ENCODE assay signal across 1 cellular context in the genomic region with DNA sequence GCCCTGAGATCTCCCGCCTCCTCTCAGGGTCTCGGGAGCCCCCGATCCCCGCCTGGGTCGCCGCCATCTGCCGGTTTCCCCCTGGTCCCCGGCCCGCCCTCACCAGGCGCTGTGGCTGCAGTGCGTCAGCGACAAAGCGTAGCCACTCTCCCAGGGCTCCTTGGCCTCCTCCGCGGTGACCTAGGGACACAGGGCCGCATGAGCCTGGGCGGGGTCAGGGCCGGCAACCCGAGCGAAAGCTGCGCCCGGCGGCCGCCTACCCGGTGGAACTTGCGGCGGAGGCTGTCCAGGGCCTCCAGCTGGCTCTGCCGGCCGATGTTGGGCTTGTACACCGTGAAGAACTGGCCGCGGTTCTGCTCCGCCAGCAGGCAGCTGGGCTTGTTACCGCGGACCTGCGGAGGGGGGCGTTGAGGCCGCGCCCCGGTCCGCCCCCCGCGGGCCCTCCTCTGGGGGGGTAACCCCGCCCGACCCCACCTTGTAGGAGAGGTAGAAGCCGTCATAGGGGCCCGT.
A peak's percentile ranks its signal among the peaks of the same experiment; 100 is the strongest.
TF ChIP-seq lines count a peak whose summit lies in the region.

No MANE protein-coding gene starts in this region.

TF ChIP-seq in HepG2, 621 proteins besides CTCF, POLR2A, EP300 and RAD21 (continued from another document):
- TF ChIP-seq, protein P1, sequence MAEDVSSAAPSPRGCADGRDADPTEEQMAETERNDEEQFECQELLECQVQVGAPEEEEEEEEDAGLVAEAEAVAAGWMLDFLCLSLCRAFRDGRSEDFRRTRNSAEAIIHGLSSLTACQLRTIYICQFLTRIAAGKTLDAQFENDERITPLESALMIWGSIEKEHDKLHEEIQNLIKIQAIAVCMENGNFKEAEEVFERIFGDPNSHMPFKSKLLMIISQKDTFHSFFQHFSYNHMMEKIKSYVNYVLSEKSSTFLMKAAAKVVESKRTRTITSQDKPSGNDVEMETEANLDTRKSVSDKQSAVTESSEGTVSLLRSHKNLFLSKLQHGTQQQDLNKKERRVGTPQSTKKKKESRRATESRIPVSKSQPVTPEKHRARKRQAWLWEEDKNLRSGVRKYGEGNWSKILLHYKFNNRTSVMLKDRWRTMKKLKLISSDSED (CRISPR knock-in tag; IDR thresholded peaks at IDR 0.05): no peak
- no peak for TF ChIP-seq HMGA1 (CRISPR knock-in tag; conservative IDR thresholded peaks at IDR 0.05)
- no peak for TF ChIP-seq ZFX (CRISPR knock-in tag; IDR thresholded peaks at IDR 0.05; ENCODE audit: low read depth)
- TF ChIP-seq ZNF510 (CRISPR knock-in tag; IDR thresholded peaks at IDR 0.05; ENCODE audit: low read depth): no peak
- no peak for TF ChIP-seq NR2F6 (IDR thresholded peaks at IDR 0.05)
- TF ChIP-seq NR2F6 (CRISPR knock-in tag; IDR thresholded peaks at IDR 0.05): no peak
- no peak for TF ChIP-seq MEIS2 (CRISPR knock-in tag; IDR thresholded peaks at IDR 0.05)
- no peak for TF ChIP-seq SYNCRIP (IDR thresholded peaks at IDR 0.05; ENCODE audit: insufficient read depth, low read depth, low read length)
- TF ChIP-seq DNMT1 (CRISPR knock-in tag; IDR thresholded peaks at IDR 0.05): no peak
- TF ChIP-seq, protein P2, sequence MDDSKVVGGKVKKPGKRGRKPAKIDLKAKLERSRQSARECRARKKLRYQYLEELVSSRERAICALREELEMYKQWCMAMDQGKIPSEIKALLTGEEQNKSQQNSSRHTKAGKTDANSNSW (CRISPR knock-in tag; IDR thresholded peaks at IDR 0.05; ENCODE audit: borderline replicate concordance): no peak
- TF ChIP-seq, protein P3, sequence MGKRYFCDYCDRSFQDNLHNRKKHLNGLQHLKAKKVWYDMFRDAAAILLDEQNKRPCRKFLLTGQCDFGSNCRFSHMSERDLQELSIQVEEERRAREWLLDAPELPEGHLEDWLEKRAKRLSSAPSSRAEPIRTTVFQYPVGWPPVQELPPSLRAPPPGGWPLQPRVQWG (CRISPR knock-in tag; IDR thresholded peaks at IDR 0.05; ENCODE audit: borderline replicate concordance, low read depth): no peak
- no peak for TF ChIP-seq RFX5 (IDR thresholded peaks at IDR 0.05; ENCODE audit: low read depth, low read length)
- peak; percentile 71 for TF ChIP-seq AGO1 (IDR thresholded peaks at IDR 0.05; ENCODE audit: low read depth, low read length, poor library complexity, severe bottlenecking)
- TF ChIP-seq, protein P4, sequence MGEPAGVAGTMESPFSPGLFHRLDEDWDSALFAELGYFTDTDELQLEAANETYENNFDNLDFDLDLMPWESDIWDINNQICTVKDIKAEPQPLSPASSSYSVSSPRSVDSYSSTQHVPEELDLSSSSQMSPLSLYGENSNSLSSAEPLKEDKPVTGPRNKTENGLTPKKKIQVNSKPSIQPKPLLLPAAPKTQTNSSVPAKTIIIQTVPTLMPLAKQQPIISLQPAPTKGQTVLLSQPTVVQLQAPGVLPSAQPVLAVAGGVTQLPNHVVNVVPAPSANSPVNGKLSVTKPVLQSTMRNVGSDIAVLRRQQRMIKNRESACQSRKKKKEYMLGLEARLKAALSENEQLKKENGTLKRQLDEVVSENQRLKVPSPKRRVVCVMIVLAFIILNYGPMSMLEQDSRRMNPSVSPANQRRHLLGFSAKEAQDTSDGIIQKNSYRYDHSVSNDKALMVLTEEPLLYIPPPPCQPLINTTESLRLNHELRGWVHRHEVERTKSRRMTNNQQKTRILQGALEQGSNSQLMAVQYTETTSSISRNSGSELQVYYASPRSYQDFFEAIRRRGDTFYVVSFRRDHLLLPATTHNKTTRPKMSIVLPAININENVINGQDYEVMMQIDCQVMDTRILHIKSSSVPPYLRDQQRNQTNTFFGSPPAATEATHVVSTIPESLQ (CRISPR knock-in tag; conservative IDR thresholded peaks at IDR 0.05): no peak
- TF ChIP-seq MTF1 (CRISPR knock-in tag; IDR thresholded peaks at IDR 0.05): no peak
- 0 out of 2 replicates have a peak, but pooled peaks have one; percentile 39 for TF ChIP-seq HOXA3 (CRISPR knock-in tag; IDR thresholded peaks at IDR 0.05)
- TF ChIP-seq, protein P5, sequence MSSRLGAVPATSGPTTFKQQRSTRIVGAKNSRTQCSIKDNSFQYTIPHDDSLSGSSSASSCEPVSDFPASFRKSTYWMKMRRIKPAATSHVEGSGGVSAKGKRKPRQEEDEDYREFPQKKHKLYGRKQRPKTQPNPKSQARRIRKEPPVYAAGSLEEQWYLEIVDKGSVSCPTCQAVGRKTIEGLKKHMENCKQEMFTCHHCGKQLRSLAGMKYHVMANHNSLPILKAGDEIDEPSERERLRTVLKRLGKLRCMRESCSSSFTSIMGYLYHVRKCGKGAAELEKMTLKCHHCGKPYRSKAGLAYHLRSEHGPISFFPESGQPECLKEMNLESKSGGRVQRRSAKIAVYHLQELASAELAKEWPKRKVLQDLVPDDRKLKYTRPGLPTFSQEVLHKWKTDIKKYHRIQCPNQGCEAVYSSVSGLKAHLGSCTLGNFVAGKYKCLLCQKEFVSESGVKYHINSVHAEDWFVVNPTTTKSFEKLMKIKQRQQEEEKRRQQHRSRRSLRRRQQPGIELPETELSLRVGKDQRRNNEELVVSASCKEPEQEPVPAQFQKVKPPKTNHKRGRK (CRISPR knock-in tag; IDR thresholded peaks at IDR 0.05): no peak
- TF ChIP-seq, protein P6, sequence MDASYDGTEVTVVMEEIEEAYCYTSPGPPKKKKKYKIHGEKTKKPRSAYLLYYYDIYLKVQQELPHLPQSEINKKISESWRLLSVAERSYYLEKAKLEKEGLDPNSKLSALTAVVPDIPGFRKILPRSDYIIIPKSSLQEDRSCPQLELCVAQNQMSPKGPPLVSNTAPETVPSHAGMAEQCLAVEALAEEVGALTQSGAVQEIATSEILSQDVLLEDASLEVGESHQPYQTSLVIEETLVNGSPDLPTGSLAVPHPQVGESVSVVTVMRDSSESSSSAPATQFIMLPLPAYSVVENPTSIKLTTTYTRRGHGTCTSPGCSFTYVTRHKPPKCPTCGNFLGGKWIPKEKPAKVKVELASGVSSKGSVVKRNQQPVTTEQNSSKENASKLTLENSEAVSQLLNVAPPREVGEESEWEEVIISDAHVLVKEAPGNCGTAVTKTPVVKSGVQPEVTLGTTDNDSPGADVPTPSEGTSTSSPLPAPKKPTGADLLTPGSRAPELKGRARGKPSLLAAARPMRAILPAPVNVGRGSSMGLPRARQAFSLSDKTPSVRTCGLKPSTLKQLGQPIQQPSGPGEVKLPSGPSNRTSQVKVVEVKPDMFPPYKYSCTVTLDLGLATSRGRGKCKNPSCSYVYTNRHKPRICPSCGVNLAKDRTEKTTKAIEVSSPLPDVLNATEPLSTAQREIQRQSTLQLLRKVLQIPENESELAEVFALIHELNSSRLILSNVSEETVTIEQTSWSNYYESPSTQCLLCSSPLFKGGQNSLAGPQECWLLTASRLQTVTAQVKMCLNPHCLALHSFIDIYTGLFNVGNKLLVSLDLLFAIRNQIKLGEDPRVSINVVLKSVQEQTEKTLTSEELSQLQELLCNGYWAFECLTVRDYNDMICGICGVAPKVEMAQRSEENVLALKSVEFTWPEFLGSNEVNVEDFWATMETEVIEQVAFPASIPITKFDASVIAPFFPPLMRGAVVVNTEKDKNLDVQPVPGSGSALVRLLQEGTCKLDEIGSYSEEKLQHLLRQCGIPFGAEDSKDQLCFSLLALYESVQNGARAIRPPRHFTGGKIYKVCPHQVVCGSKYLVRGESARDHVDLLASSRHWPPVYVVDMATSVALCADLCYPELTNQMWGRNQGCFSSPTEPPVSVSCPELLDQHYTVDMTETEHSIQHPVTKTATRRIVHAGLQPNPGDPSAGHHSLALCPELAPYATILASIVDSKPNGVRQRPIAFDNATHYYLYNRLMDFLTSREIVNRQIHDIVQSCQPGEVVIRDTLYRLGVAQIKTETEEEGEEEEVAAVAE (CRISPR knock-in tag; IDR thresholded peaks at IDR 0.05; ENCODE audit: borderline replicate concordance): no peak
- TF ChIP-seq EED (CRISPR knock-in tag; IDR thresholded peaks at IDR 0.05): no peak
- no peak for TF ChIP-seq SP140L (CRISPR knock-in tag; IDR thresholded peaks at IDR 0.05; ENCODE audit: borderline replicate concordance)
- TF ChIP-seq, protein P7, sequence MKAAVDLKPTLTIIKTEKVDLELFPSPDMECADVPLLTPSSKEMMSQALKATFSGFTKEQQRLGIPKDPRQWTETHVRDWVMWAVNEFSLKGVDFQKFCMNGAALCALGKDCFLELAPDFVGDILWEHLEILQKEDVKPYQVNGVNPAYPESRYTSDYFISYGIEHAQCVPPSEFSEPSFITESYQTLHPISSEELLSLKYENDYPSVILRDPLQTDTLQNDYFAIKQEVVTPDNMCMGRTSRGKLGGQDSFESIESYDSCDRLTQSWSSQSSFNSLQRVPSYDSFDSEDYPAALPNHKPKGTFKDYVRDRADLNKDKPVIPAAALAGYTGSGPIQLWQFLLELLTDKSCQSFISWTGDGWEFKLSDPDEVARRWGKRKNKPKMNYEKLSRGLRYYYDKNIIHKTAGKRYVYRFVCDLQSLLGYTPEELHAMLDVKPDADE (CRISPR knock-in tag; IDR thresholded peaks at IDR 0.05): no peak
- TF ChIP-seq, protein P8, sequence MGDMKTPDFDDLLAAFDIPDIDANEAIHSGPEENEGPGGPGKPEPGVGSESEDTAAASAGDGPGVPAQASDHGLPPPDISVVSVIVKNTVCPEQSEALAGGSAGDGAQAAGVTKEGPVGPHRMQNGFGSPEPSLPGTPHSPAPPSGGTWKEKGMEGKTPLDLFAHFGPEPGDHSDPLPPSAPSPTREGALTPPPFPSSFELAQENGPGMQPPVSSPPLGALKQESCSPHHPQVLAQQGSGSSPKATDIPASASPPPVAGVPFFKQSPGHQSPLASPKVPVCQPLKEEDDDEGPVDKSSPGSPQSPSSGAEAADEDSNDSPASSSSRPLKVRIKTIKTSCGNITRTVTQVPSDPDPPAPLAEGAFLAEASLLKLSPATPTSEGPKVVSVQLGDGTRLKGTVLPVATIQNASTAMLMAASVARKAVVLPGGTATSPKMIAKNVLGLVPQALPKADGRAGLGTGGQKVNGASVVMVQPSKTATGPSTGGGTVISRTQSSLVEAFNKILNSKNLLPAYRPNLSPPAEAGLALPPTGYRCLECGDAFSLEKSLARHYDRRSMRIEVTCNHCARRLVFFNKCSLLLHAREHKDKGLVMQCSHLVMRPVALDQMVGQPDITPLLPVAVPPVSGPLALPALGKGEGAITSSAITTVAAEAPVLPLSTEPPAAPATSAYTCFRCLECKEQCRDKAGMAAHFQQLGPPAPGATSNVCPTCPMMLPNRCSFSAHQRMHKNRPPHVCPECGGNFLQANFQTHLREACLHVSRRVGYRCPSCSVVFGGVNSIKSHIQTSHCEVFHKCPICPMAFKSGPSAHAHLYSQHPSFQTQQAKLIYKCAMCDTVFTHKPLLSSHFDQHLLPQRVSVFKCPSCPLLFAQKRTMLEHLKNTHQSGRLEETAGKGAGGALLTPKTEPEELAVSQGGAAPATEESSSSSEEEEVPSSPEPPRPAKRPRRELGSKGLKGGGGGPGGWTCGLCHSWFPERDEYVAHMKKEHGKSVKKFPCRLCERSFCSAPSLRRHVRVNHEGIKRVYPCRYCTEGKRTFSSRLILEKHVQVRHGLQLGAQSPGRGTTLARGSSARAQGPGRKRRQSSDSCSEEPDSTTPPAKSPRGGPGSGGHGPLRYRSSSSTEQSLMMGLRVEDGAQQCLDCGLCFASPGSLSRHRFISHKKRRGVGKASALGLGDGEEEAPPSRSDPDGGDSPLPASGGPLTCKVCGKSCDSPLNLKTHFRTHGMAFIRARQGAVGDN (CRISPR knock-in tag; IDR thresholded peaks at IDR 0.05): peak; percentile 24; the same call in 1 of the 2 replicates
- no peak for TF ChIP-seq ZNF143 (CRISPR knock-in tag; IDR thresholded peaks at IDR 0.05)
- peak; percentile 74; the same call in 1 of the 2 replicates for TF ChIP-seq ZBTB38 (CRISPR knock-in tag; IDR thresholded peaks at IDR 0.05)
TF ChIP-seq in HepG2: peak in this region for 7.
